ENCODE assay signal across 34 cellular contexts in the genomic region with DNA sequence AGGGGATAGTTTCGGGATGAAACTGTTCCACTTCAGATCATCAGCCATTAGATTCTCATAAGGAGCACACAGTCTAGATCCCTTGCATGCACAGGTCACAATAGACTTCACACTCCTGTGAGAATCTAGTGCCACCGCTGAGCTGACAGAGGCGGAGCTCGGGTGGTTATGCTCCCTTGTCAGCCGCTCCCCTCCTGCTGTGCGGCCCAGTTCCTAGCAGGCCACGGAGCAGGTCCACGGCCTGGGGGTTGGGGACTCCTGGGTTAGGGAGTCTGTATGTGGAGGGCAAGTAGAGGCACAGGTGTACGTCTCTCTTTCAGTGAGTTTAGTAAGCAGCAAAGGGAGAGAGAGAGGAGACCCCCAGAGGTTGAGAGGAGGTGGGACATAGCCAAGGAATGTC. TPM values are rescaled to one million over a fixed set of nuclear protein-coding genes. Genes with fewer than 3 reads are reported as not detected.
"Had no signal": no experiment of that assay in that cellular context is flagged by ENCODE, and none has a peak within 500 bp of the region (broad histone marks: within the 10 kb centered on the region; RNA-seq: fewer than 3 reads in every experiment).

No MANE protein-coding gene starts in this region.

- H3K9me3 Mint-ChIP-seq: activated naive CD4-positive, alpha-beta T cell treated with anti-CD3 and anti-CD28 coated beads, Interleukin-2, amount 50 U/mL, for 24 hours; activated naive CD8-positive, alpha-beta T cell treated with anti-CD3 and anti-CD28 coated beads, Interleukin-2, amount 10 ng/mL, durations not matched to agents 7 days and 5 days; central memory CD8-positive, alpha-beta T cell had no signal

- H3K36me3 Mint-ChIP-seq: activated CD8-positive, alpha-beta memory T cell treated with anti-CD3 and anti-CD28 coated beads, Interleukin-2, amount 10 ng/mL, durations not matched to agents 7 days and 5 days; activated naive CD8-positive, alpha-beta T cell treated with anti-CD3 and anti-CD28 coated beads, Interleukin-2, amount 10 ng/mL, durations not matched to agents 7 days and 5 days; T-cell had no signal

- H3K4me3 ChIP-seq: ascending aorta, cardiac muscle cell, PC-9 had no signal

- H3K4me3 Mint-ChIP-seq: activated CD4-positive, alpha-beta memory T cell treated with anti-CD3 and anti-CD28 coated beads, Interleukin-2, amount 10 ng/mL, durations not matched to agents 7 days and 5 days; activated CD8-positive, alpha-beta memory T cell treated with anti-CD3 and anti-CD28 coated beads, Interleukin-2, amount 10 ng/mL, durations not matched to agents 7 days and 5 days; activated naive CD4-positive, alpha-beta T cell treated with anti-CD3 and anti-CD28 coated beads, Interleukin-2, amount 50 U/mL, for 24 hours; activated naive CD8-positive, alpha-beta T cell treated with anti-CD3 and anti-CD28 coated beads, Interleukin-2, amount 10 ng/mL, durations not matched to agents 7 days and 5 days; central memory CD8-positive, alpha-beta T cell; T-cell; T-helper 17 cell had no signal

- ATAC-seq: activated CD8-positive, alpha-beta memory T cell treated with anti-CD3 and anti-CD28 coated beads, Interleukin-2, amount 10 ng/mL, durations not matched to agents 7 days and 5 days; Right ventricle myocardium inferior; SK-N-SH treated with all-trans-retinoic acid at 6 μM for 48 hours; T-cell; T-helper 17 cell had no signal

- DNase-seq: activated CD4-positive, alpha-beta memory T cell treated with anti-CD3 and anti-CD28 coated beads, Interleukin-2, amount 10 ng/mL, durations not matched to agents 7 days and 5 days; activated CD4-positive, alpha-beta T cell treated with anti-CD3 and anti-CD28 coated beads for 1 hour; activated CD4-positive, alpha-beta T cell treated with anti-CD3 and anti-CD28 coated beads for 48 hours; activated CD4-positive, CD25-positive, alpha-beta regulatory T cell; activated CD8-positive, alpha-beta memory T cell treated with anti-CD3 and anti-CD28 coated beads for 24 hours; activated CD8-positive, alpha-beta memory T cell treated with anti-CD3 and anti-CD28 coated beads, Interleukin-2, amount 10 ng/mL, durations not matched to agents 7 days and 5 days; activated CD8-positive, alpha-beta memory T cell treated with anti-CD3 and anti-CD28 coated beads, Interleukin-2, amount 50 U/mL, for 48 hours; activated gamma-delta T cell; activated naive CD4-positive, alpha-beta T cell treated with Interleukin-2 at 50 U/mL for 16 hours; activated naive CD8-positive, alpha-beta T cell treated with anti-CD3 and anti-CD28 coated beads, Interleukin-2, amount 10 ng/mL, durations not matched to agents 7 days and 5 days; activated T-cell treated with anti-CD3 and anti-CD28 coated beads, Interleukin-2, amount 50 U/mL, for 48 hours; amygdala; NCI-H1092 treated with DMSO at 0.1 percent for 48 hours; NCI-H1694; NCI-H1930; NCI-H2081 treated with DMSO at 0.1 percent for 48 hours; NCI-H510A; NCI-H526; NCI-H748 treated with DMSO at 0.1 percent for 48 hours; NK-92 treated with Interleukin-12 subunit alpha and Interleukin-12 subunit beta, amount 100 ng/mL, for 24 hours; PC-9; SIG-M5; T-cell; T-helper 17 cell; T-helper 9 cell had no signal

- H3K36me3 ChIP-seq: ascending aorta, cardiac muscle cell had no signal

- H3K27ac Mint-ChIP-seq: activated CD4-positive, alpha-beta memory T cell treated with anti-CD3 and anti-CD28 coated beads, Interleukin-2, amount 10 ng/mL, durations not matched to agents 7 days and 5 days; activated CD8-positive, alpha-beta memory T cell treated with anti-CD3 and anti-CD28 coated beads, Interleukin-2, amount 10 ng/mL, durations not matched to agents 7 days and 5 days; activated naive CD4-positive, alpha-beta T cell treated with anti-CD3 and anti-CD28 coated beads, Interleukin-2, amount 50 U/mL, for 24 hours; activated naive CD8-positive, alpha-beta T cell treated with anti-CD3 and anti-CD28 coated beads, Interleukin-2, amount 10 ng/mL, durations not matched to agents 7 days and 5 days; T-cell; T-helper 17 cell had no signal

- H3K4me2 ChIP-seq: PC-9 had no signal

- H3K27ac ChIP-seq: ascending aorta, cardiac muscle cell, PC-9, RWPE1, VCaP had no signal

- FAIRE-seq: RCC 7860 had no signal

- H2AFZ ChIP-seq: PC-9 had no signal

- H3K27me3 ChIP-seq: ascending aorta, cardiac muscle cell had no signal

- H3K9me3 ChIP-seq: ascending aorta had no signal

RNA-seq across cellular contexts. Expression of a gene that starts 30.5 kb away (rescaled TPM):
- total RNA-seq: activated CD4-positive, alpha-beta memory T cell treated with anti-CD3 and anti-CD28 coated beads, Interleukin-2, amount 10 ng/mL, durations not matched to agents 7 days and 5 days; activated CD8-positive, alpha-beta memory T cell treated with anti-CD3 and anti-CD28 coated beads, Interleukin-2, amount 10 ng/mL, durations not matched to agents 7 days and 5 days; activated naive CD8-positive, alpha-beta T cell treated with anti-CD3 and anti-CD28 coated beads, Interleukin-2, amount 10 ng/mL, durations not matched to agents 7 days and 5 days; T-cell; T-helper 17 cell had no signal
